ENCODE assay signal across 12 cellular contexts in the genomic region with DNA sequence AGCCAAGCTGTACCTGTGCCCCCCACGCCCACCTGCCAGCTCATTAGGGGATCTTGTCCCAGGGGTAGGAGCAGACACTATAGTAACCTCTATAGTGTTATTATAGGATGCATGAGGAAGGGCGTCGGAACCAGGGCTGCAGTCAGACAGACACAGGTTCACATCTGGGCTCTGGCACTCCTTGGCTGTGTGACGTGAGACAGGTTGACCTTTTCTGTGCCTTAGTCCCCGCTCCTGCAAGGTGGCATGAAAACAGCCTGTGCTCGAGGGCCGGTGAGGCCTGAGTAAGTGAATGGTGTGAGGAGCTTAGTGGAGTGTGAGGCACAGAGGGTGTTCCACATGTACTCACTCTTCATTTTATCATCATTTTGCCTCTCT. TPM values are rescaled to one million over a fixed set of nuclear protein-coding genes. Genes with fewer than 3 reads are reported as not detected.
DNase-seq lines count a peak whose midpoint lies in the region; ATAC-seq, FAIRE-seq and TF ChIP-seq lines count a peak whose summit lies in the region.
"Had no signal": no experiment of that assay in that cellular context is flagged by ENCODE, and none has a peak within 500 bp of the region (broad histone marks: within the 10 kb centered on the region; RNA-seq: fewer than 3 reads in every experiment).

No MANE protein-coding gene starts in this region.

- peaks cover 90% of the 10 kb centered on the region for H3K4me1 Mint-ChIP-seq in activated T-helper 2 cell treated with anti-CD3 and anti-CD28 coated beads, Interferon-gamma antibody, Interleukin-2, Interleukin-4, amounts not matched to agents 10 μg/mL and 5 μg/mL and 100 μg/mL, durations not matched to agents 14 hours and 24 hours and 36 hours (ENCODE audit: low read depth)

- H3K4me3 Mint-ChIP-seq in activated T-helper 2 cell treated with anti-CD3 and anti-CD28 coated beads, Interferon-gamma antibody, Interleukin-2, Interleukin-4, amounts not matched to agents 10 μg/mL and 5 μg/mL and 100 μg/mL, durations not matched to agents 14 hours and 24 hours and 36 hours (ENCODE audit: low read depth), result peak overlapping the region; percentile 83

- H3K9ac ChIP-seq in BLaER1 (no peak overlapping the region), mucosa of rectum (ENCODE audit: low read depth in 1 of 2, low read length in 2 of 2) (no peak overlapping the region)

- H3K9me3 Mint-ChIP-seq in activated T-helper 2 cell treated with anti-CD3 and anti-CD28 coated beads, Interferon-gamma antibody, Interleukin-2, Interleukin-4, amounts not matched to agents 10 μg/mL and 5 μg/mL and 100 μg/mL, durations not matched to agents 14 hours and 24 hours and 36 hours, result no peaks in the 10 kb centered on the region

- H3K27me3 ChIP-seq in BLaER1, result no peaks in the 10 kb centered on the region
- no peaks in the 10 kb centered on the region for H3K27me3 ChIP-seq in mucosa of rectum (ENCODE audit: control insufficient read depth in 2 of 2, insufficient read depth in 2 of 2, low read length in 2 of 2)
- no peaks in the 10 kb centered on the region for H3K27me3 ChIP-seq in uterus

- no peak overlapping the region for H3K4me3 ChIP-seq in BLaER1
- peak overlapping the region in 1 of 2 donors; percentile 14 for H3K4me3 ChIP-seq in mucosa of rectum (ENCODE audit: low read length in 2 of 2)
- no peak overlapping the region for H3K4me3 ChIP-seq in uterus
- H3K4me3 ChIP-seq: SK-N-MC had no signal

- H3K36me3 ChIP-seq in BLaER1 (no peaks in the 10 kb centered on the region), mucosa of rectum (ENCODE audit: control insufficient read depth in 2 of 2, insufficient read depth in 2 of 2, low read length in 2 of 2) (peaks cover 0 to 8% of the 10 kb centered on the region in 2 donors), uterus (no peaks in the 10 kb centered on the region)

- peak overlapping the region; percentile 91 for H3K4me2 ChIP-seq in BLaER1

- H4K20me1 ChIP-seq in BLaER1, result no peaks in the 10 kb centered on the region

- DNase-seq in GM12892 (ENCODE audit: insufficient read length) (no peak), HPDE6-E6E7 (ENCODE audit: extremely low spot score) (no peak), SW 1271 (lab: John Stamatoyannopoulos, UW) (no peak), uterus (no peak)
- no peak for DNase-seq in activated T-helper 2 cell treated with anti-CD3 and anti-CD28 coated beads, Interferon-gamma antibody, Interleukin-2, Interleukin-4, amounts not matched to agents 10 μg/mL and 5 μg/mL and 100 μg/mL, durations not matched to agents 14 hours and 24 hours and 36 hours (ENCODE audit: low spot score)
- DNase-seq: NCI-H1048 had no signal

- peaks cover 100% of the 10 kb centered on the region for H3K4me1 ChIP-seq in BLaER1
- peaks cover 16 to 34% of the 10 kb centered on the region in 2 donors for H3K4me1 ChIP-seq in mucosa of rectum (ENCODE audit: control insufficient read depth in 2 of 2, insufficient read depth in 2 of 2, low read length in 2 of 2)
- no peaks in the 10 kb centered on the region for H3K4me1 ChIP-seq in uterus

- peak overlapping the region; percentile 100 for H3K27ac Mint-ChIP-seq in activated T-helper 2 cell treated with anti-CD3 and anti-CD28 coated beads, Interferon-gamma antibody, Interleukin-2, Interleukin-4, amounts not matched to agents 10 μg/mL and 5 μg/mL and 100 μg/mL, durations not matched to agents 14 hours and 24 hours and 36 hours

- H3K27ac ChIP-seq in BLaER1 (peak overlapping the region; percentile 88), mucosa of rectum (ENCODE audit: low read depth in 2 of 2, low read length in 2 of 2) (peak overlapping the region; percentile 4 to 88), uterus (peak overlapping the region in 1 of 2 donors; percentile 3)
- H3K27ac ChIP-seq: epithelial cell of prostate, SK-N-MC had no signal

- H3K9me3 ChIP-seq in BLaER1 (no peaks in the 10 kb centered on the region), mucosa of rectum (ENCODE audit: control insufficient read depth in 2 of 2, low read length in 2 of 2) (no peaks in the 10 kb centered on the region), uterus (no peaks in the 10 kb centered on the region)

- FAIRE-seq in GM12892 (lab: Jason Lieb, UNC), result peak; percentile 24

- intact Hi-C loops in activated T-helper 2 cell treated with anti-CD3 and anti-CD28 coated beads, Interferon-gamma antibody, Interleukin-2, Interleukin-4, amounts not matched to agents 10 μg/mL and 5 μg/mL and 100 μg/mL, durations not matched to agents 14 hours and 24 hours and 36 hours (cut with micrococcal nuclease), result loop anchor here (5.0 kb wide), 1 partner anchor 225 kb away; no protein-coding TSS in a partner anchor
- intact Hi-C loops in uterus (cut with DNase I; ENCODE audit: low total_unique reads), result no loop called here

- TF ChIP-seq CTCF in uterus (IDR thresholded peaks at IDR 0.05), result no peak

- H3K36me3 Mint-ChIP-seq in activated T-helper 2 cell treated with anti-CD3 and anti-CD28 coated beads, Interferon-gamma antibody, Interleukin-2, Interleukin-4, amounts not matched to agents 10 μg/mL and 5 μg/mL and 100 μg/mL, durations not matched to agents 14 hours and 24 hours and 36 hours (ENCODE audit: low read depth), result peaks cover 66% of the 10 kb centered on the region

- no peaks in the 10 kb centered on the region for H3K27me3 Mint-ChIP-seq in activated T-helper 2 cell treated with anti-CD3 and anti-CD28 coated beads, Interferon-gamma antibody, Interleukin-2, Interleukin-4, amounts not matched to agents 10 μg/mL and 5 μg/mL and 100 μg/mL, durations not matched to agents 14 hours and 24 hours and 36 hours (ENCODE audit: low read depth)

- no peak for TF ChIP-seq POLR2A in GM12892 (IDR thresholded peaks at IDR 0.05; ENCODE audit: low read depth, low read length)
- no peak for TF ChIP-seq POLR2A in uterus (IDR thresholded peaks at IDR 0.05)

- ATAC-seq in HG03460 (IDR thresholded peaks at IDR 0.05; ENCODE audit: unreplicated experiment), result no peak

RNA-seq across cellular contexts. Expression of a gene that starts 19.0 kb away (rescaled TPM):
- 25.2 TPM for polyA plus RNA-seq in GM12892 (2012; ENCODE audit: missing spikeins)
- 19.8 TPM in 2 replicates for total RNA-seq in activated T-helper 2 cell treated with anti-CD3 and anti-CD28 coated beads, Interferon-gamma antibody, Interleukin-2, Interleukin-4, amounts not matched to agents 10 μg/mL and 5 μg/mL and 100 μg/mL, durations not matched to agents 14 hours and 24 hours and 36 hours
- total RNA-seq in uterus, result 10 to 100 TPM; 11.8 to 84.1 (median 21.0) TPM

RNA-seq across cellular contexts. Expression of a gene that starts 30.2 kb away (rescaled TPM):
- not detected for polyA plus RNA-seq in GM12892 (2012; ENCODE audit: missing spikeins)
- not detected in 2 replicates for total RNA-seq in activated T-helper 2 cell treated with anti-CD3 and anti-CD28 coated beads, Interferon-gamma antibody, Interleukin-2, Interleukin-4, amounts not matched to agents 10 μg/mL and 5 μg/mL and 100 μg/mL, durations not matched to agents 14 hours and 24 hours and 36 hours
- total RNA-seq in uterus, result under 1 TPM in 1 of 4 donors, not detected in 3; 0.48 TPM
- total RNA-seq: myocyte had no signal

RNA-seq across cellular contexts. Expression of a gene that starts 39.8 kb away (rescaled TPM):
- not detected for polyA plus RNA-seq in GM12892 (2012; ENCODE audit: missing spikeins)
- total RNA-seq in activated T-helper 2 cell treated with anti-CD3 and anti-CD28 coated beads, Interferon-gamma antibody, Interleukin-2, Interleukin-4, amounts not matched to agents 10 μg/mL and 5 μg/mL and 100 μg/mL, durations not matched to agents 14 hours and 24 hours and 36 hours, result 0.11 TPM in 1 of 2 replicates, not detected in the other
- total RNA-seq in uterus, result not detected
- total RNA-seq: myocyte had no signal
